In genomic region chr13:110455941-110456340, GRCh38 we compare ENCODE assay signal across 1 cellular context.
A peak's percentile ranks its signal among the peaks of the same experiment; 100 is the strongest.
TF ChIP-seq lines count a peak whose summit lies in the region.

No MANE protein-coding gene starts in this region.

TF ChIP-seq in GM12878, 131 proteins besides CTCF, POLR2A, EP300 and RAD21 (continued from another document and continues in another):
- TF ChIP-seq E2F4 (IDR thresholded peaks at IDR 0.05; ENCODE audit: low read depth, low read length) (no peak), HDAC6 (IDR thresholded peaks at IDR 0.05; ENCODE audit: unreplicated experiment) (no peak), ETV6 (conservative IDR thresholded peaks at IDR 0.05 in 1 of 2, IDR thresholded peaks at IDR 0.05 in 1 of 2; ENCODE audit: borderline replicate concordance in 1 of 2, low read depth in 1 of 2) (no peak), IRF4 (IDR thresholded peaks at IDR 0.05; ENCODE audit: low read depth, low read length) (no peak), E4F1 (IDR thresholded peaks at IDR 0.05; ENCODE audit: borderline replicate concordance, partially characterized antibody) (no peak), ZNF24 (IDR thresholded peaks at IDR 0.05) (no peak), CEBPB (IDR thresholded peaks at IDR 0.05; ENCODE audit: borderline replicate concordance in 1 of 2, low read depth in 2 of 2, low read length in 2 of 2) (no peak), MLLT1 (IDR thresholded peaks at IDR 0.05) (no peak), ZNF274 (IDR thresholded peaks at IDR 0.05; ENCODE audit: insufficient read depth, insufficient read length) (no peak), RAD51 (IDR thresholded peaks at IDR 0.05) (no peak), ZNF687 (IDR thresholded peaks at IDR 0.05) (no peak), CEBPZ (IDR thresholded peaks at IDR 0.05; ENCODE audit: low read depth, low read length) (no peak), NKRF (conservative IDR thresholded peaks at IDR 0.05) (no peak), NFYA (IDR thresholded peaks at IDR 0.05; ENCODE audit: borderline replicate concordance, low read depth, low read length) (no peak), EGR1 (IDR thresholded peaks at IDR 0.05; ENCODE audit: borderline replicate concordance in 1 of 2, low read depth in 2 of 2, low read length in 2 of 2) (no peak), TCF7 (IDR thresholded peaks at IDR 0.05; ENCODE audit: borderline replicate concordance) (no peak), SMAD5 (IDR thresholded peaks at IDR 0.05; ENCODE audit: low read depth) (no peak), JUND (IDR thresholded peaks at IDR 0.05; ENCODE audit: low read depth, low read length) (no peak), PML (IDR thresholded peaks at IDR 0.05; ENCODE audit: low read length) (no peak), SUZ12 (IDR thresholded peaks at IDR 0.05; ENCODE audit: unreplicated experiment) (no peak), SP1 (IDR thresholded peaks at IDR 0.05; ENCODE audit: low read depth, low read length) (no peak), KAT2A (conservative IDR thresholded peaks at IDR 0.05; ENCODE audit: control insufficient read depth, low read depth, low read length) (no peak), USF2 (IDR thresholded peaks at IDR 0.05; ENCODE audit: borderline replicate concordance, low read depth, low read length) (no peak), MEF2B (IDR thresholded peaks at IDR 0.05; ENCODE audit: partially characterized antibody, poor library complexity, severe bottlenecking) (no peak), E2F8 (IDR thresholded peaks at IDR 0.05; ENCODE audit: low read depth, partially characterized antibody) (no peak), ZBTB40 (IDR thresholded peaks at IDR 0.05; ENCODE audit: borderline replicate concordance) (no peak), CREB1 (IDR thresholded peaks at IDR 0.05; ENCODE audit: low read depth) (peak; percentile 57; the same call in 1 of the 2 replicates), EZH2 (IDR thresholded peaks at IDR 0.05; ENCODE audit: borderline replicate concordance, control insufficient read depth, low read depth, low read length) (no peak)
